ENCODE assay signal across 1 cellular context in genomic region chr15:49046113-49046883, GRCh38.
TF ChIP-seq lines count a peak whose summit lies in the region.

A gene with protein sequence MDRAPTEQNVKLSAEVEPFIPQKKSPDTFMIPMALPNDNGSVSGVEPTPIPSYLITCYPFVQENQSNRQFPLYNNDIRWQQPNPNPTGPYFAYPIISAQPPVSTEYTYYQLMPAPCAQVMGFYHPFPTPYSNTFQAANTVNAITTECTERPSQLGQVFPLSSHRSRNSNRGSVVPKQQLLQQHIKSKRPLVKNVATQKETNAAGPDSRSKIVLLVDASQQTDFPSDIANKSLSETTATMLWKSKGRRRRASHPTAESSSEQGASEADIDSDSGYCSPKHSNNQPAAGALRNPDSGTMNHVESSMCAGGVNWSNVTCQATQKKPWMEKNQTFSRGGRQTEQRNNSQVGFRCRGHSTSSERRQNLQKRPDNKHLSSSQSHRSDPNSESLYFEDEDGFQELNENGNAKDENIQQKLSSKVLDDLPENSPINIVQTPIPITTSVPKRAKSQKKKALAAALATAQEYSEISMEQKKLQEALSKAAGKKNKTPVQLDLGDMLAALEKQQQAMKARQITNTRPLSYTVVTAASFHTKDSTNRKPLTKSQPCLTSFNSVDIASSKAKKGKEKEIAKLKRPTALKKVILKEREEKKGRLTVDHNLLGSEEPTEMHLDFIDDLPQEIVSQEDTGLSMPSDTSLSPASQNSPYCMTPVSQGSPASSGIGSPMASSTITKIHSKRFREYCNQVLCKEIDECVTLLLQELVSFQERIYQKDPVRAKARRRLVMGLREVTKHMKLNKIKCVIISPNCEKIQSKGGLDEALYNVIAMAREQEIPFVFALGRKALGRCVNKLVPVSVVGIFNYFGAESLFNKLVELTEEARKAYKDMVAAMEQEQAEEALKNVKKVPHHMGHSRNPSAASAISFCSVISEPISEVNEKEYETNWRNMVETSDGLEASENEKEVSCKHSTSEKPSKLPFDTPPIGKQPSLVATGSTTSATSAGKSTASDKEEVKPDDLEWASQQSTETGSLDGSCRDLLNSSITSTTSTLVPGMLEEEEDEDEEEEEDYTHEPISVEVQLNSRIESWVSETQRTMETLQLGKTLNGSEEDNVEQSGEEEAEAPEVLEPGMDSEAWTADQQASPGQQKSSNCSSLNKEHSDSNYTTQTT (minus strand): TSS chr15:49046446. CDS start chr15:49046299, 147 bp downstream.

TF ChIP-seq in K562, 482 proteins besides CTCF, POLR2A, EP300 and RAD21 (continued from another document):
- TF ChIP-seq E2F8 (IDR thresholded peaks at IDR 0.05; ENCODE audit: low read depth, partially characterized antibody) (peak; percentile 72), KDM5B (IDR thresholded peaks at IDR 0.05; ENCODE audit: insufficient replicate concordance, low read depth, low read length) (peak; percentile 62), TAF9B (IDR thresholded peaks at IDR 0.05; ENCODE audit: partially characterized antibody) (peak; percentile 85), CBFA2T2 (conservative IDR thresholded peaks at IDR 0.05) (no peak), CBX8 (IDR thresholded peaks at IDR 0.05; ENCODE audit: borderline replicate concordance, extremely low read depth, low read depth, low read length, poor library complexity, severe bottlenecking) (no peak), RFX7 (CRISPR knock-in tag; IDR thresholded peaks at IDR 0.05) (no peak), PRPF4 (IDR thresholded peaks at IDR 0.05; ENCODE audit: insufficient read depth, low read depth, low read length, poor library complexity, severe bottlenecking) (no peak), NCOA4 (IDR thresholded peaks at IDR 0.05; ENCODE audit: partially characterized antibody) (no peak), MAFK (IDR thresholded peaks at IDR 0.05; ENCODE audit: low read length) (no peak), STAT5B (CRISPR knock-in tag; IDR thresholded peaks at IDR 0.05) (no peak), RBFOX2 (IDR thresholded peaks at IDR 0.05; ENCODE audit: low read depth, low read length) (peak; percentile 88), ZNF311 (CRISPR knock-in tag; IDR thresholded peaks at IDR 0.05) (no peak), ZBTB34 (CRISPR knock-in tag; IDR thresholded peaks at IDR 0.05) (no peak), ZBTB17 (CRISPR knock-in tag; IDR thresholded peaks at IDR 0.05) (0 out of 2 replicates have a peak, but pooled peaks have one; percentile 25), KDM1A (IDR thresholded peaks at IDR 0.05) (peak in 1 of 2 experiments; percentile 42; a peak in 2 of 4 replicates), MEF2D (tag; conservative IDR thresholded peaks at IDR 0.05; ENCODE audit: low read depth) (no peak), OTX1 (CRISPR knock-in tag; IDR thresholded peaks at IDR 0.05) (no peak), ZNF507 (tag; conservative IDR thresholded peaks at IDR 0.05) (no peak), ZNF407 (IDR thresholded peaks at IDR 0.05; ENCODE audit: low read depth) (peak; percentile 100)
- TF ChIP-seq, protein P1, sequence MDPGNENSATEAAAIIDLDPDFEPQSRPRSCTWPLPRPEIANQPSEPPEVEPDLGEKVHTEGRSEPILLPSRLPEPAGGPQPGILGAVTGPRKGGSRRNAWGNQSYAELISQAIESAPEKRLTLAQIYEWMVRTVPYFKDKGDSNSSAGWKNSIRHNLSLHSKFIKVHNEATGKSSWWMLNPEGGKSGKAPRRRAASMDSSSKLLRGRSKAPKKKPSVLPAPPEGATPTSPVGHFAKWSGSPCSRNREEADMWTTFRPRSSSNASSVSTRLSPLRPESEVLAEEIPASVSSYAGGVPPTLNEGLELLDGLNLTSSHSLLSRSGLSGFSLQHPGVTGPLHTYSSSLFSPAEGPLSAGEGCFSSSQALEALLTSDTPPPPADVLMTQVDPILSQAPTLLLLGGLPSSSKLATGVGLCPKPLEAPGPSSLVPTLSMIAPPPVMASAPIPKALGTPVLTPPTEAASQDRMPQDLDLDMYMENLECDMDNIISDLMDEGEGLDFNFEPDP (CRISPR knock-in tag; IDR thresholded peaks at IDR 0.05) = no peak
- TF ChIP-seq, protein P2, sequence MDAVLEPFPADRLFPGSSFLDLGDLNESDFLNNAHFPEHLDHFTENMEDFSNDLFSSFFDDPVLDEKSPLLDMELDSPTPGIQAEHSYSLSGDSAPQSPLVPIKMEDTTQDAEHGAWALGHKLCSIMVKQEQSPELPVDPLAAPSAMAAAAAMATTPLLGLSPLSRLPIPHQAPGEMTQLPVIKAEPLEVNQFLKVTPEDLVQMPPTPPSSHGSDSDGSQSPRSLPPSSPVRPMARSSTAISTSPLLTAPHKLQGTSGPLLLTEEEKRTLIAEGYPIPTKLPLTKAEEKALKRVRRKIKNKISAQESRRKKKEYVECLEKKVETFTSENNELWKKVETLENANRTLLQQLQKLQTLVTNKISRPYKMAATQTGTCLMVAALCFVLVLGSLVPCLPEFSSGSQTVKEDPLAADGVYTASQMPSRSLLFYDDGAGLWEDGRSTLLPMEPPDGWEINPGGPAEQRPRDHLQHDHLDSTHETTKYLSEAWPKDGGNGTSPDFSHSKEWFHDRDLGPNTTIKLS (IDR thresholded peaks at IDR 0.05; ENCODE audit: borderline replicate concordance, low read depth) = peak; percentile 18; the same call in 1 of the 2 replicates
